8 cellular contexts compared by ENCODE assay signal in the genomic region with DNA sequence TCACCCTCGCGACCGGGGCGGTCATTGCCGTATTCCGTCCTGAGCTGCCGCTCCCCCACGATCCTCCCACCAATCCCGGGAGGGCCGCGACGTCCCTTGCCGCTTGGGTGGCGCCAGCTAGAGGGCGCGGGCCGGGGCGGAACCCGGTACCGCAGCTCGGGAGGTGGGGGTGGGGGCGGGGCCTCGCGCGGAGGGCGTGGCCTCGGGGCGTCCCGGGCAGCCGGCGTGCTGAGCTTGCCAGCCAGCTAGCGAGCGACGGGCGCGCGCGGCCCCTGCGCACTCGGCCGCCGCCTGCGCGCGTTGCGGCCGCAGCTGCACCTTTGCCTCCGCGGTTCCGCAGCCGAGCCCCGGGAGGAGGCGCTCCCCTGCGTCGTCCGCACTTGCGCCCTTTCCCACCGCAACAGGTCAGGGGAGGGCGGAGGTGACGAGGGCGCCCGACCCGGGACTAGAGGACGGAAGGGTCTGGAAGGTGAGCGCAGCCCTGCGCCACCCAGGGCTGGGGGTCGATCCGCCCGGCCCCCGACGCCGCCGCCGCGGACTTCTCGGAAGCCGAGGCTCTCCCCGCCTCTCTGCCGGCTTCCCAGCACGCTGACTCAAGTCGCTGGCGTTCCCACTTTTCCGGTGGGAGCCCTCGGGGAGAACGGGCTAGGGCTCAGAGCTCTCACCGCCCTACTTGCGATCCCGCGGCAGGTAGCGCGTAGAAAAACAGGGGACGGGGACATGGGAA. TPM values are rescaled to one million over a fixed set of nuclear protein-coding genes. Genes with fewer than 3 reads are reported as not detected.
DNase-seq lines count a peak whose midpoint lies in the region; ATAC-seq and TF ChIP-seq lines count a peak whose summit lies in the region.

TSS of gene AFF1 (plus strand) at position 240 of the 727 bp plus-strand sequence. CDS start 13,523 bp downstream, outside the sequence.

- peak within 1 kb of the TSS; percentile 87 for H3K4me3 Mint-ChIP-seq in chondrocyte (ENCODE audit: unreplicated experiment)

- ATAC-seq in HG03378 (IDR thresholded peaks at IDR 0.05; ENCODE audit: unreplicated experiment) = peak; percentile 39

- peak; percentile 69 for TF ChIP-seq CTCF in chondrocyte (IDR thresholded peaks at IDR 0.05)

- peaks cover 1% of the 10 kb centered on the region for H3K36me3 Mint-ChIP-seq in chondrocyte (ENCODE audit: low read depth)

- peaks cover 38% of the 10 kb centered on the region for H3K4me1 Mint-ChIP-seq in chondrocyte (ENCODE audit: low read depth)

- H3K27ac Mint-ChIP-seq in chondrocyte (ENCODE audit: unreplicated experiment) = peak within 1 kb of the TSS; percentile 93

- TF ChIP-seq POLR2A in GM19099 (IDR thresholded peaks at IDR 0.05; ENCODE audit: extremely low read depth, insufficient read length, low read depth) = peak; percentile 93

- DNase-seq in AML-193 (lab: John Stamatoyannopoulos, UW) = peak; percentile 72 to 81
- DNase-seq in NCI-H460 (ENCODE audit: extremely low read depth, low read depth) = peak; percentile 78
- DNase-seq in activated CD4-positive, alpha-beta T cell treated with anti-CD3 and anti-CD28 coated beads for 1 hour = peak; percentile 75
- no peak for DNase-seq in chondrocyte (ENCODE audit: low spot score)
- peak; percentile 96 for DNase-seq in kidney tubule cell (ENCODE audit: low spot score)
- peak; percentile 76 to 78 for DNase-seq in stimulated activated CD4-positive, alpha-beta T cell treated with anti-CD3 and anti-CD28 coated beads, Interleukin-1b, Interleukin-23, amount 100 ng/mL, for 4 hours (ENCODE audit: low read depth in 2 of 2)

- no peaks in the 10 kb centered on the region for H3K9me3 Mint-ChIP-seq in chondrocyte (ENCODE audit: low read depth)

- no peaks in the 10 kb centered on the region for H3K27me3 Mint-ChIP-seq in chondrocyte (ENCODE audit: low read depth)

RNA-seq across cellular contexts. Expression of gene AFF1, which starts in this region (rescaled TPM):
- 3.2 and 4.6 TPM in 2 replicates for total RNA-seq in NCI-H460 (2014; rRNA removed; shearing (Covaris generic))
- polyA plus RNA-seq in NCI-H460 (2014; cell fraction: nucleus; rRNA removed) = 2.1 and 3.3 TPM in 2 replicates
- 25.9 to 41.0 TPM (median 28.5 TPM) in 3 replicates for total RNA-seq in chondrocyte
